In genomic region chr5:141475625-141476131, GRCh38 we compare ENCODE assay signal across 8 cellular contexts. TPM values are rescaled to one million over a fixed set of nuclear protein-coding genes. Genes with fewer than 3 reads are reported as not detected.
DNase-seq lines count a peak whose midpoint lies in the region; TF ChIP-seq lines count a peak whose summit lies in the region.

TSS of gene PCDHGC3 (plus strand) at chr5:141475966. CDS start at chr5:141476117, 151 bp downstream.

- no peak within 1 kb of the TSS for H3T11ph ChIP-seq in H9 (ENCODE audit: low read length)

- H3K18ac ChIP-seq in H9 (ENCODE audit: insufficient read length, low read depth, low read length) = no peak within 1 kb of the TSS

- 0 out of 2 replicates have a peak, but pooled peaks cover 2% of the 10 kb centered on the region for H3K4me1 ChIP-seq in H9 (ENCODE audit: insufficient read depth, low read length)
- no peaks in the 10 kb centered on the region for H3K4me1 ChIP-seq in iPS DF 6.9 (ENCODE audit: control insufficient read depth, insufficient read depth, low read length)
- peaks cover 26% of the 10 kb centered on the region for H3K4me1 ChIP-seq in rectal smooth muscle tissue (ENCODE audit: control insufficient read depth, insufficient read depth, low read length)

- H3K79me2 ChIP-seq in H9 (ENCODE audit: insufficient read depth, low read length) = no peaks in the 10 kb centered on the region

- H2BK120ac ChIP-seq in H9 (ENCODE audit: low read depth, low read length, poor library complexity, severe bottlenecking) = no peak within 1 kb of the TSS

- H3K36me3 ChIP-seq in brain microvascular endothelial cell (replicated peaks) (no peaks in the 10 kb centered on the region), iPS DF 6.9 (ENCODE audit: control insufficient read depth, insufficient read depth, low read length) (peaks cover 3% of the 10 kb centered on the region; the same call in 1 of the 2 replicates), rectal smooth muscle tissue (ENCODE audit: control insufficient read depth, insufficient read depth, low read length) (no peaks in the 10 kb centered on the region)

- H3K36me3 Mint-ChIP-seq in H9 (ENCODE audit: insufficient read depth in 1 of 3, low read depth in 3 of 3) = peaks cover 0 to 21% (median 8%) of the 10 kb centered on the region in 3 experiments; a peak in 4 of 7 replicates

- no peak within 1 kb of the TSS for H4K5ac ChIP-seq in H9 (ENCODE audit: insufficient read length, low read depth, low read length)

- no peak within 1 kb of the TSS for H2BK12ac ChIP-seq in H9 (ENCODE audit: insufficient read length, low read depth, low read length)

- H3K27me3 ChIP-seq in H9 (ENCODE audit: insufficient read depth, low read length) = peaks cover 15% of the 10 kb centered on the region
- H3K27me3 ChIP-seq in brain microvascular endothelial cell (replicated peaks) = no peaks in the 10 kb centered on the region
- H3K27me3 ChIP-seq in iPS DF 6.9 (ENCODE audit: control insufficient read depth, insufficient read depth, low read length) = peaks cover 13% of the 10 kb centered on the region; the same call in 1 of the 2 replicates
- no peaks in the 10 kb centered on the region for H3K27me3 ChIP-seq in rectal smooth muscle tissue (ENCODE audit: control insufficient read depth, insufficient read depth, low read length)

- TF ChIP-seq CTCF in GM12864 (IDR thresholded peaks at IDR 0.05; ENCODE audit: low read depth, low read length, missing control alignments) = peak; percentile 55
- peak; percentile 31; the same call in 2 of the 3 replicates for TF ChIP-seq CTCF in H9 (conservative IDR thresholded peaks at IDR 0.05)
- TF ChIP-seq CTCF in brain microvascular endothelial cell (IDR thresholded peaks at IDR 0.05; ENCODE audit: low read depth, low read length, missing control alignments) = peak; percentile 51

- no CpG with 5 or more reads among the region's 28 CpGs for WGBS in H9 (ENCODE audit: extremely low coverage, insufficient read length, low lambda C conversion rate)
- no CpG with 5 or more reads among the region's 28 CpGs for WGBS in iPS DF 6.9 (ENCODE audit: insufficient coverage, insufficient read length)

- H3K79me1 ChIP-seq in H9 (ENCODE audit: insufficient read depth, low read depth, low read length, poor library complexity, severe bottlenecking) = no peaks in the 10 kb centered on the region

- H2BK20ac ChIP-seq in H9 (ENCODE audit: low read depth, low read length, poor library complexity, severe bottlenecking) = no peak within 1 kb of the TSS

- DNase-seq in GM12864 (ENCODE audit: low read depth) (peak; percentile 62), H9 (peak; percentile 94), M059J (ENCODE audit: low read depth) (peak; percentile 96), SK-N-DZ (ENCODE audit: low spot score) (peak; percentile 87), brain microvascular endothelial cell (peak; percentile 95), iPS DF 6.9 (ENCODE audit: low read depth, low spot score) (no peak), activated gamma-delta T cell (lab: John Stamatoyannopoulos, UW) (no peak)

- no peak within 1 kb of the TSS for H4K91ac ChIP-seq in H9 (ENCODE audit: insufficient read length, low read depth, low read length)

- H3K27ac ChIP-seq in H9 (ENCODE audit: insufficient read length, low read depth, low read length) (no peak within 1 kb of the TSS), brain microvascular endothelial cell (peak within 1 kb of the TSS; percentile 59), iPS DF 6.9 (ENCODE audit: low read length) (no peak within 1 kb of the TSS), rectal smooth muscle tissue (ENCODE audit: low read depth, low read length) (peak within 1 kb of the TSS; percentile 91)

- H2BK15ac ChIP-seq in H9 (ENCODE audit: low read depth, low read length) = no peak within 1 kb of the TSS

- H4K8ac ChIP-seq in H9 (replicated peaks; ENCODE audit: insufficient read length, low read depth, low read length) = no peak within 1 kb of the TSS

- H3K9ac ChIP-seq in H9 (ENCODE audit: extremely low read depth, insufficient read length, low read length) (peak within 1 kb of the TSS; percentile 42), rectal smooth muscle tissue (ENCODE audit: low read length) (peak within 1 kb of the TSS; percentile 64)

- H3K9me3 ChIP-seq in H9 (ENCODE audit: control insufficient read depth, low read depth, low read length) (peaks cover 5% of the 10 kb centered on the region), iPS DF 6.9 (ENCODE audit: control insufficient read depth, insufficient read depth, low read length) (no peaks in the 10 kb centered on the region)

- in situ Hi-C loops in brain microvascular endothelial cell (cut with HindIII; ENCODE audit: low pct_ligation_motif_present, low sequenced_read_pairs) = no loop called here

- H2BK5ac ChIP-seq in H9 (ENCODE audit: insufficient read length, low read length) = no peak within 1 kb of the TSS

- no peak within 1 kb of the TSS for H2AFZ ChIP-seq in H9 (ENCODE audit: low read length)

- H3K9me3 Mint-ChIP-seq in H9 = peaks cover 0 to 23% of the 10 kb centered on the region in 2 experiments; a peak in 4 of 5 replicates

- peak within 1 kb of the TSS; percentile 75 to 95 (median 81) for H3K27ac Mint-ChIP-seq in H9

- peaks cover 23 to 30% of the 10 kb centered on the region in 2 experiments for H3K4me1 Mint-ChIP-seq in H9

- peak within 1 kb of the TSS; percentile 92 to 97 for H3K4me3 Mint-ChIP-seq in H9

- H3K23me2 ChIP-seq in H9 (ENCODE audit: insufficient read length, low read depth, low read length, poor library complexity, severe bottlenecking) = peaks cover 17% of the 10 kb centered on the region

- H3K56ac ChIP-seq in H9 (ENCODE audit: insufficient read length, low read depth, low read length) = no peak within 1 kb of the TSS

- H4K20me1 ChIP-seq in H9 (ENCODE audit: control insufficient read depth, insufficient read depth, insufficient read length) = no peaks in the 10 kb centered on the region

- peak within 1 kb of the TSS; percentile 54; the same call in 1 of the 2 replicates for H3K14ac ChIP-seq in H9 (ENCODE audit: insufficient read depth, low read length)

- H3K4ac ChIP-seq in H9 (ENCODE audit: low read depth, low read length) = no peak within 1 kb of the TSS

- peak within 1 kb of the TSS; percentile 95 for H3K4me2 ChIP-seq in H9 (ENCODE audit: insufficient read depth, insufficient read length, low read length)

- H3K23ac ChIP-seq in H9 (ENCODE audit: insufficient read length, low read depth, low read length) = no peak within 1 kb of the TSS

- H3K27me3 Mint-ChIP-seq in H9 (ENCODE audit: low read depth) = peaks cover 33% of the 10 kb centered on the region

- no peak within 1 kb of the TSS for H2AK5ac ChIP-seq in H9 (ENCODE audit: insufficient read length, low read length)

- H3K4me3 ChIP-seq in GM12864 (ENCODE audit: low read depth, low read length) = peak within 1 kb of the TSS; percentile 74
- peak within 1 kb of the TSS; percentile 84 for H3K4me3 ChIP-seq in brain microvascular endothelial cell (ENCODE audit: low read depth, low read length)
- peak within 1 kb of the TSS; percentile 49; the same call in 1 of the 2 replicates for H3K4me3 ChIP-seq in iPS DF 6.9 (ENCODE audit: low read length)
- peak within 1 kb of the TSS; percentile 97 for H3K4me3 ChIP-seq in rectal smooth muscle tissue (ENCODE audit: low read length)

RNA-seq across cellular contexts. Expression of gene PCDHGC3, which starts in this region (rescaled TPM):
- total RNA-seq in H9 (2021) = 19.8 and 22.6 TPM in 2 replicates
- total RNA-seq in M059J (2014; rRNA removed; shearing (Covaris generic)) = 41.3 and 88.4 TPM in 2 replicates
- 21.5 and 27.2 TPM in 2 replicates for polyA plus RNA-seq in SK-N-DZ (2014; cell fraction: cytosol; rRNA removed)
- polyA plus RNA-seq in SK-N-DZ (2014; cell fraction: nucleus; rRNA removed) = 6.1 and 16.1 TPM in 2 replicates

Comparison
In these comparisons a context has a peak if more than half of its experiments do, and no peak if none do; other contexts are left out.
1. DNase-seq: peak in GM12864 (single experiment), H9 (single experiment), M059J (single experiment), SK-N-DZ (single experiment) and brain microvascular endothelial cell (single experiment); none in iPS DF 6.9 (single experiment) and activated gamma-delta T cell (single experiment).
2. H3K27ac ChIP-seq: peak in brain microvascular endothelial cell (single experiment) and rectal smooth muscle tissue (single experiment); none in H9 (single experiment) and iPS DF 6.9 (single experiment).
3. Peak in every context shown above with its lines, with median percentiles within 50 percentile points of each other: H3K4me3 ChIP-seq and CTCF ChIP-seq.